8 cellular contexts compared by ENCODE assay signal in the genomic region with DNA sequence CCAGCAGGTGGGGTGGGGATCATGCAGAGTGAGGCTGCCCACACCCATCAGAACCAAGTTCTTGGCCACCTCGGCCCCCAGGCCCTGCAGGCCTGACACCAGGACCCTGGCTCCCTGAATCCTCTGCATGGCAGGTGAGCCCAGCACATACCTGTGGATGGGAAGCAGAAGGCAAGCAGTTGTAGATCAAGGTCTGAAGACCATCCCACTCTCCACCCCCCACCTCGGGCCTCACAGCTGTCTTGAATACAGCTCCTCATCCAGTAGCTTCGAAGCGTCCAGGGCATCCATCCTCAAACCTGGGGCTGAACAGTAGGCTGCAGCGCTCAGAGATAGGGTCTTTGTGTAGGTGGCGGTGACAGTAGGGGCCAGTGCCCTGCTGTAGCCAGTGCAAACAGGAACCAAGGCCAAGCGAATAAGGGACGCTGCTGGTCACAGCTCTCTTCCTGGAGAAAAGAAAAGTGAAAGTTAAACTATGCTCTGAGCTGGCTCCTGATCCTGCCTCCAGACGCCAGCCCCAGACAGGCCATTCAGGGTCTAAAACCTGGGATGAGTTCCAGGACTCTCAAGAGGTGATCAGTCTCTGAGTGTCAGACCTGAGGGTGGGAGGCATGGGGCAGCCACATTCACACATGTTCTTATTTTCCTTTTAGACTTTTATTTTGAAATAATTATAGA. TPM values are rescaled to one million over a fixed set of nuclear protein-coding genes. Genes with fewer than 3 reads are reported as not detected.
DNase-seq lines count a peak whose midpoint lies in the region; ATAC-seq, FAIRE-seq and TF ChIP-seq lines count a peak whose summit lies in the region.

A gene with protein sequence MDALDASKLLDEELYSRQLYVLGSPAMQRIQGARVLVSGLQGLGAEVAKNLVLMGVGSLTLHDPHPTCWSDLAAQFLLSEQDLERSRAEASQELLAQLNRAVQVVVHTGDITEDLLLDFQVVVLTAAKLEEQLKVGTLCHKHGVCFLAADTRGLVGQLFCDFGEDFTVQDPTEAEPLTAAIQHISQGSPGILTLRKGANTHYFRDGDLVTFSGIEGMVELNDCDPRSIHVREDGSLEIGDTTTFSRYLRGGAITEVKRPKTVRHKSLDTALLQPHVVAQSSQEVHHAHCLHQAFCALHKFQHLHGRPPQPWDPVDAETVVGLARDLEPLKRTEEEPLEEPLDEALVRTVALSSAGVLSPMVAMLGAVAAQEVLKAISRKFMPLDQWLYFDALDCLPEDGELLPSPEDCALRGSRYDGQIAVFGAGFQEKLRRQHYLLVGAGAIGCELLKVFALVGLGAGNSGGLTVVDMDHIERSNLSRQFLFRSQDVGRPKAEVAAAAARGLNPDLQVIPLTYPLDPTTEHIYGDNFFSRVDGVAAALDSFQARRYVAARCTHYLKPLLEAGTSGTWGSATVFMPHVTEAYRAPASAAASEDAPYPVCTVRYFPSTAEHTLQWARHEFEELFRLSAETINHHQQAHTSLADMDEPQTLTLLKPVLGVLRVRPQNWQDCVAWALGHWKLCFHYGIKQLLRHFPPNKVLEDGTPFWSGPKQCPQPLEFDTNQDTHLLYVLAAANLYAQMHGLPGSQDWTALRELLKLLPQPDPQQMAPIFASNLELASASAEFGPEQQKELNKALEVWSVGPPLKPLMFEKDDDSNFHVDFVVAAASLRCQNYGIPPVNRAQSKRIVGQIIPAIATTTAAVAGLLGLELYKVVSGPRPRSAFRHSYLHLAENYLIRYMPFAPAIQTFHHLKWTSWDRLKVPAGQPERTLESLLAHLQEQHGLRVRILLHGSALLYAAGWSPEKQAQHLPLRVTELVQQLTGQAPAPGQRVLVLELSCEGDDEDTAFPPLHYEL (minus strand): TSS at position 457 of the 678 bp plus-strand sequence. CDS start 166 bp downstream, at position 291.

- FAIRE-seq in GM12878 (lab: Jason Lieb, UNC): peak; percentile 85

- H3F3A ChIP-seq in DOHH2 (ENCODE audit: control insufficient read depth, insufficient read depth): no peaks in the 10 kb centered on the region

- DNase-seq in H4 (ENCODE audit: low spot score) (peak; percentile 63), OCI-M1 (lab: John Stamatoyannopoulos, UW) (peak; percentile 83), GM12878 (ENCODE audit: low read depth, low spot score) (no peak), islet precursor cell (peak; percentile 50), HAP-1 (ENCODE audit: low spot score in 2 of 2) (no peak), WERI-Rb-1 (no peak)
- peak; percentile 53 for DNase-seq in stimulated activated CD8-positive, alpha-beta memory T cell treated with anti-CD3 and anti-CD28 coated beads, Interleukin-4, amount 100 ng/mL, for 48 hours

- no peaks in the 10 kb centered on the region for H3K9me2 ChIP-seq in DOHH2 (replicated peaks; ENCODE audit: control insufficient read depth, low read length)

- TF ChIP-seq CTCF in DOHH2 (IDR thresholded peaks at IDR 0.05; ENCODE audit: low read depth, low read length, poor library complexity, severe bottlenecking) (no peak), GM12878 (IDR thresholded peaks at IDR 0.05 in 2 of 3, conservative IDR thresholded peaks at IDR 0.05 in 1 of 3; ENCODE audit: control insufficient read depth in 2 of 3, extremely low read depth in 1 of 3, insufficient read depth in 1 of 3, low read depth in 3 of 3, low read length in 3 of 3) (no peak), WERI-Rb-1 (IDR thresholded peaks at IDR 0.05; ENCODE audit: low read depth, low read length) (no peak)

- CTCF ChIA-PET in GM12878 (lab: Yijun Ruan, JAX): interaction anchor here (0.7 to 10.4 kb wide), 6 partner anchors 9 to 66 kb away, joined by 3 to 99 read pairs (median 4); a partner anchor contains a TSS

- ATAC-seq in GM12878: peak; percentile 98

- no peaks in the 10 kb centered on the region for H4K20me1 ChIP-seq in DOHH2 (ENCODE audit: control insufficient read depth, insufficient read depth, low read depth, low read length)
- H4K20me1 ChIP-seq in GM12878 (ENCODE audit: control insufficient read depth, insufficient read depth): no peaks in the 10 kb centered on the region

- SMC1A ChIA-PET in GM12878 (lab: Charles Lee; ENCODE audit: uncharacterized antibody, unreplicated experiment): interaction anchor here (0.7 to 3.6 kb wide), 5 partner anchors 8 to 126 kb away, joined by 3 to 23 read pairs (median 23); a partner anchor contains a TSS

- intact Hi-C loops in GM12878 (cut with micrococcal nuclease; ENCODE audit: unreplicated experiment): no loop called here

- no peaks in the 10 kb centered on the region for H3K9me3 ChIP-seq in DOHH2 (ENCODE audit: control insufficient read depth, insufficient read depth, low read length)
- no peaks in the 10 kb centered on the region for H3K9me3 ChIP-seq in GM12878 (replicated peaks; ENCODE audit: control insufficient read depth, insufficient read depth, low read length)
- no peaks in the 10 kb centered on the region for H3K9me3 ChIP-seq in HAP-1
- H3K9me3 ChIP-seq in WERI-Rb-1 (ENCODE audit: severe bottlenecking): no peaks in the 10 kb centered on the region

- in situ Hi-C loops in GM12878 (cut with MboI) (no loop called here), HAP-1 (cut with MboI; ENCODE audit: low sequenced_read_pairs) (no loop called here)

- peak within 1 kb of the TSS; percentile 56 for H3K4me3 ChIP-seq in DOHH2 (ENCODE audit: low read length)
- peak within 1 kb of the TSS; percentile 79 for H3K4me3 ChIP-seq in GM12878
- no peak within 1 kb of the TSS for H3K4me3 ChIP-seq in HAP-1
- H3K4me3 ChIP-seq in WERI-Rb-1 (ENCODE audit: low read depth, low read length): no peak within 1 kb of the TSS

- RAD21 ChIA-PET in GM12878 (lab: Charles Lee; ENCODE audit: unreplicated experiment): interaction anchor here (1.1 to 4.4 kb wide), 6 partner anchors 10 to 274 kb away, joined by 3 to 71 read pairs (median 4); a partner anchor contains a TSS

- H2AFZ ChIP-seq in GM12878 (ENCODE audit: control insufficient read depth, low read depth, low read length): peak within 1 kb of the TSS; percentile 92

- TSS peak; percentile 70 for BruUV-seq in GM12878 (replicated peaks; lab: Mats Ljungman, UMichigan)

- TF ChIP-seq RAD21 in GM12878 (IDR thresholded peaks at IDR 0.05; ENCODE audit: insufficient read depth, low read depth, low read length): no peak

- peak within 1 kb of the TSS; percentile 70 for H3K4me2 ChIP-seq in DOHH2 (ENCODE audit: low read length)
- H3K4me2 ChIP-seq in GM12878 (ENCODE audit: control insufficient read depth, insufficient read depth): peak within 1 kb of the TSS; percentile 99

- peak within 1 kb of the TSS; percentile 94 for H3K9ac ChIP-seq in GM12878 (ENCODE audit: control insufficient read depth, insufficient read depth, low read length)

- peak within 1 kb of the TSS; percentile 18; the same call in 1 of the 2 replicates for H3K27ac ChIP-seq in DOHH2 (ENCODE audit: low read depth, low read length)
- H3K27ac ChIP-seq in GM12878 (ENCODE audit: control insufficient read depth, insufficient read depth): peak within 1 kb of the TSS; percentile 94
- no peak within 1 kb of the TSS for H3K27ac ChIP-seq in WERI-Rb-1

- H3K36me3 ChIP-seq in DOHH2 (ENCODE audit: control insufficient read depth, low read length) (no peaks in the 10 kb centered on the region), GM12878 (ENCODE audit: control insufficient read depth in 2 of 2, insufficient read depth in 2 of 2, low read length in 1 of 2) (peaks cover 4 to 5% of the 10 kb centered on the region in 2 experiments; a peak in 3 of 4 replicates), HAP-1 (replicated peaks) (no peaks in the 10 kb centered on the region), WERI-Rb-1 (no peaks in the 10 kb centered on the region)

- POLR2A ChIA-PET in GM12878 (lab: Charles Lee): interaction anchor here (0.5 to 2.0 kb wide), 9 partner anchors 8 to 1149 kb away, joined by 3 to 17 read pairs (median 4); a partner anchor contains a TSS

- peak; percentile 84 for TF ChIP-seq POLR2A in GM12878 (IDR thresholded peaks at IDR 0.05; ENCODE audit: low read depth, low read length)

- 2% methylated on average over 9 of the region's 9 CpGs for WGBS in GM12878 (ENCODE audit: insufficient coverage, insufficient replicate concordance, low lambda C conversion rate, missing lambda C conversion rate)

- H3K4me1 ChIP-seq in DOHH2 (ENCODE audit: control insufficient read depth, low read length) (peaks cover 42% of the 10 kb centered on the region), GM12878 (ENCODE audit: control insufficient read depth, insufficient read depth, low read length) (peaks cover 13% of the 10 kb centered on the region), HAP-1 (no peaks in the 10 kb centered on the region)

- H3K79me2 ChIP-seq in DOHH2 (ENCODE audit: control insufficient read depth, low read length): no peaks in the 10 kb centered on the region
- H3K79me2 ChIP-seq in GM12878 (ENCODE audit: control insufficient read depth, insufficient read depth, low read length): peaks cover 22% of the 10 kb centered on the region

- H3K27me3 ChIP-seq in DOHH2 (ENCODE audit: control insufficient read depth, low read length): no peaks in the 10 kb centered on the region
- H3K27me3 ChIP-seq in GM12878 (replicated peaks in 1 of 2; ENCODE audit: control insufficient read depth in 2 of 2, insufficient read depth in 2 of 2, low read length in 1 of 2): no peaks in the 10 kb centered on the region
- no peaks in the 10 kb centered on the region for H3K27me3 ChIP-seq in HAP-1 (ENCODE audit: low read depth)
- no peaks in the 10 kb centered on the region for H3K27me3 ChIP-seq in WERI-Rb-1 (ENCODE audit: insufficient read depth, low read depth, severe bottlenecking)

- TF ChIP-seq EP300 in GM12878 (IDR thresholded peaks at IDR 0.05; ENCODE audit: borderline replicate concordance in 1 of 2, control insufficient read depth in 1 of 2, low read depth in 2 of 2, low read length in 2 of 2): no peak

TF ChIP-seq in GM12878, 131 proteins besides CTCF, POLR2A, EP300 and RAD21 (continues in another document):
- TF ChIP-seq ASH2L (IDR thresholded peaks at IDR 0.05; ENCODE audit: borderline replicate concordance, low read depth): 0 out of 2 replicates have a peak, but pooled peaks have one; percentile 44

RNA-seq across cellular contexts. Expression of the gene that starts here (rescaled TPM):
- total RNA-seq in H4 (2014; rRNA removed; shearing (Covaris generic)): 10.4 and 13.2 TPM in 2 replicates
- total RNA-seq in GM12878 (2013; cell fraction: nucleolus; rRNA removed): 270 and 275 TPM in 2 replicates
- total RNA-seq in GM12878 (2014; rRNA removed) (71.2 and 79.6 TPM in 2 replicates), GM12878 (2014; rRNA removed; fragmentation: Illumina TruSeq; extraction: Trizol) (35.1 and 38.9 TPM in 2 replicates), GM12878 (2021) (108 and 116 TPM in 2 replicates)
- polyA plus RNA-seq in GM12878 (2011; ENCODE audit: low read depth): 86.4 TPM
- polyA plus RNA-seq in GM12878 (2011; rRNA removed) (34.1 and 65.8 TPM in 2 replicates), GM12878 (2014; fragmentation: Illumina TruSeq; extraction: Trizol) (25.9 and 57.4 TPM in 2 replicates), GM12878 (2014; fragmentation: Nextera tagmentation; extraction: Ambion mirVana) (10 to 100 TPM; 11.8 to 22.2 TPM), GM12878 (2014; rRNA removed) (105 and 112 TPM in 2 replicates), GM12878 (2016; fragmentation: Nextera tagmentation; extraction: Ambion mirVana) (10 to 100 TPM; 34.6 to 36.0 TPM)
- polyA plus RNA-seq in GM12878 (2011; cell fraction: cytosol; rRNA removed): 67.0 and 102 TPM in 2 replicates
- polyA plus RNA-seq in GM12878 (2011; cell fraction: nucleus; rRNA removed): 1,147 and 1,386 TPM in 2 replicates
- polyA plus RNA-seq in GM12878 (2012): 133 and 156 TPM in 2 replicates
- 68.0 and 103 TPM in 2 replicates for polyA minus RNA-seq in GM12878 (2011; rRNA and poly(A)+ RNA removed)
- polyA minus RNA-seq in GM12878 (2011; cell fraction: cytosol; rRNA and poly(A)+ RNA removed): 29.7 and 31.4 TPM in 2 replicates
- polyA minus RNA-seq in GM12878 (2011; cell fraction: nucleus; rRNA and poly(A)+ RNA removed): 202 and 226 TPM in 2 replicates

Comparison
In these comparisons a context has a peak if more than half of its experiments do, and no peak if none do; other contexts are left out.
1. H3K4me3 ChIP-seq: peak in DOHH2 (single experiment) and GM12878 (single experiment); none in HAP-1 (single experiment) and WERI-Rb-1 (single experiment).
2. DNase-seq: peak in H4 (single experiment), OCI-M1 (single experiment), islet precursor cell (single experiment) and stimulated activated CD8-positive, alpha-beta memory T cell treated with anti-CD3 and anti-CD28 coated beads, Interleukin-4, amount 100 ng/mL, for 48 hours (single experiment); none in GM12878 (single experiment), HAP-1 (0 of 2) and WERI-Rb-1 (single experiment).